ENCODE assay signal across 26 cellular contexts in genomic region chrX:97609938-97610337, GRCh38.
"Had no signal": no experiment of that assay in that cellular context is flagged by ENCODE, and none has a peak within 500 bp of the region (broad histone marks: within the 10 kb centered on the region; RNA-seq: fewer than 3 reads in every experiment).

No MANE protein-coding gene starts in this region.

- H3K36me3 Mint-ChIP-seq: activated naive CD4-positive, alpha-beta T cell treated with anti-CD3 and anti-CD28 coated beads, Interleukin-2, amount 50 U/mL, for 72 hours had no signal

- H3K9me3 Mint-ChIP-seq: activated B cell treated with CpG ODN at 0.5 μM for 24 hours; activated CD4-positive, alpha-beta T cell treated with anti-CD3 and anti-CD28 coated beads, Interleukin-2, amount 10 ng/mL, durations not matched to agents 24 days and 14 days; activated naive CD4-positive, alpha-beta T cell treated with anti-CD3 and anti-CD28 coated beads, Interleukin-2, amount 50 U/mL, for 72 hours; activated naive CD8-positive, alpha-beta T cell treated with anti-CD3 and anti-CD28 coated beads, Interleukin-2, amount 50 U/mL, for 24 hours; activated T-cell treated with anti-CD3 and anti-CD28 coated beads, Interleukin-2, amount 50 U/mL, for 4 hours had no signal

- H3K4me3 ChIP-seq: ascending aorta, body of pancreas, PC-9 had no signal

- H3K36me3 ChIP-seq: ascending aorta had no signal

- H3K4me3 Mint-ChIP-seq: activated B cell treated with CpG ODN at 0.5 μM for 24 hours; activated CD4-positive, alpha-beta T cell treated with anti-CD3 and anti-CD28 coated beads, Interleukin-2, amount 10 ng/mL, durations not matched to agents 24 days and 14 days; activated naive CD8-positive, alpha-beta T cell treated with anti-CD3 and anti-CD28 coated beads, Interleukin-2, amount 50 U/mL, for 24 hours; activated T-cell treated with anti-CD3 and anti-CD28 coated beads, Interleukin-2, amount 50 U/mL, for 4 hours; T-helper 17 cell had no signal

- H3K4me1 ChIP-seq: ascending aorta, body of pancreas had no signal

- DNase-seq: activated B cell treated with CpG ODN at 0.5 μM for 24 hours; activated CD4-positive, alpha-beta T cell treated with anti-CD3 and anti-CD28 coated beads for 1 hour; activated CD4-positive, alpha-beta T cell treated with anti-CD3 and anti-CD28 coated beads, Interleukin-2, amount 10 ng/mL, durations not matched to agents 24 days and 14 days; activated CD4-positive, alpha-beta T cell treated with anti-CD3 and anti-CD28 coated beads, Interleukin-2, amount 50 U/mL, for 48 hours; activated CD8-positive, alpha-beta memory T cell treated with anti-CD3 and anti-CD28 coated beads for 24 hours; activated effector memory CD4-positive, alpha-beta T cell treated with anti-CD3 and anti-CD28 coated beads, Interleukin-2, amount 50 U/mL, for 16 hours; activated naive CD4-positive, alpha-beta T cell treated with Interleukin-2 at 50 U/mL for 16 hours; activated naive CD8-positive, alpha-beta T cell treated with anti-CD3 and anti-CD28 coated beads, Interleukin-2, amount 50 U/mL, for 24 hours; activated T-cell treated with anti-CD3 and anti-CD28 coated beads, Interleukin-2, amount 50 U/mL, for 4 hours; amniotic stem cell; body of pancreas; central memory CD4-positive, alpha-beta T cell; Kasumi-1; KBM-7; NCI-H1092; NCI-H1436; NCI-H187; NCI-H510A; NCI-H526 treated with DMSO at 0.1 percent for 48 hours; PC-9; SHP77 treated with DMSO at 0.1 percent for 48 hours; T-helper 17 cell; T-helper 9 cell had no signal

- H3K9me3 ChIP-seq: ascending aorta, body of pancreas had no signal

- H3K27me3 ChIP-seq: ascending aorta, body of pancreas had no signal

- H3K27me3 Mint-ChIP-seq: activated B cell treated with CpG ODN at 0.5 μM for 24 hours; activated CD4-positive, alpha-beta T cell treated with anti-CD3 and anti-CD28 coated beads, Interleukin-2, amount 10 ng/mL, durations not matched to agents 24 days and 14 days; activated naive CD8-positive, alpha-beta T cell treated with anti-CD3 and anti-CD28 coated beads, Interleukin-2, amount 50 U/mL, for 24 hours; T-helper 17 cell had no signal

- H3K27ac Mint-ChIP-seq: activated B cell treated with CpG ODN at 0.5 μM for 24 hours; activated CD4-positive, alpha-beta T cell treated with anti-CD3 and anti-CD28 coated beads, Interleukin-2, amount 10 ng/mL, durations not matched to agents 24 days and 14 days; activated naive CD4-positive, alpha-beta T cell treated with anti-CD3 and anti-CD28 coated beads, Interleukin-2, amount 50 U/mL, for 72 hours; activated naive CD8-positive, alpha-beta T cell treated with anti-CD3 and anti-CD28 coated beads, Interleukin-2, amount 50 U/mL, for 24 hours; T-helper 17 cell had no signal

- H3K4me1 Mint-ChIP-seq: activated B cell treated with CpG ODN at 0.5 μM for 24 hours; activated CD4-positive, alpha-beta T cell treated with anti-CD3 and anti-CD28 coated beads, Interleukin-2, amount 10 ng/mL, durations not matched to agents 24 days and 14 days; activated naive CD8-positive, alpha-beta T cell treated with anti-CD3 and anti-CD28 coated beads, Interleukin-2, amount 50 U/mL, for 24 hours; T-helper 17 cell had no signal

- H3K27ac ChIP-seq: ascending aorta, body of pancreas, PC-9 had no signal

- ATAC-seq: activated naive CD4-positive, alpha-beta T cell treated with anti-CD3 and anti-CD28 coated beads, Interleukin-2, amount 50 U/mL, for 72 hours; activated naive CD8-positive, alpha-beta T cell treated with anti-CD3 and anti-CD28 coated beads, Interleukin-2, amount 50 U/mL, for 24 hours; activated T-cell treated with anti-CD3 and anti-CD28 coated beads, Interleukin-2, amount 50 U/mL, for 4 hours; body of pancreas; T-helper 17 cell had no signal

- FAIRE-seq: bronchial epithelial cell had no signal
